In genomic region chr1:205477759-205478247, GRCh38 we compare ENCODE assay signal across 10 cellular contexts. TPM values are rescaled to one million over a fixed set of nuclear protein-coding genes. Genes with fewer than 3 reads are reported as not detected.
DNase-seq lines count a peak whose midpoint lies in the region; ATAC-seq, FAIRE-seq and TF ChIP-seq lines count a peak whose summit lies in the region.
"Had no signal": no experiment of that assay in that cellular context is flagged by ENCODE, and none has a peak within 500 bp of the region (broad histone marks: within the 10 kb centered on the region; RNA-seq: fewer than 3 reads in every experiment).

No MANE protein-coding gene starts in this region.

- H3K4me3 ChIP-seq in H1 (ENCODE audit: extremely low read depth in 1 of 4, insufficient read depth in 2 of 4, low read depth in 3 of 4, low read length in 4 of 4), result no peak overlapping the region
- no peak overlapping the region for H3K4me3 ChIP-seq in osteoblast (ENCODE audit: insufficient read depth, low read length)

- H2BK120ac ChIP-seq in H1 (replicated peaks; ENCODE audit: low read depth, low read length), result no peak overlapping the region

- H3K9me3 ChIP-seq in H1 (ENCODE audit: insufficient read depth in 2 of 2, low read depth in 1 of 2, low read length in 1 of 2), result 0 out of 4 replicates have a peak, but pooled peaks cover 0 to 5% of the 10 kb centered on the region in 2 experiments
- no peaks in the 10 kb centered on the region for H3K9me3 ChIP-seq in osteoblast (ENCODE audit: low read depth, low read length)

- no peak overlapping the region for H3K4me3 Mint-ChIP-seq in activated CD4-positive, alpha-beta T cell treated with anti-CD3 and anti-CD28 coated beads, Interleukin-2, amount 10 ng/mL, durations not matched to agents 7 days and 5 days
- H3K4me3 Mint-ChIP-seq: central memory CD8-positive, alpha-beta T cell had no signal

- H3K4me2 ChIP-seq in H1 (ENCODE audit: insufficient read depth in 1 of 2, low read depth in 2 of 2, low read length in 2 of 2) (no peak overlapping the region), osteoblast (ENCODE audit: insufficient read depth, low read length) (no peak overlapping the region)

- peak; percentile 38 for DNase-seq in GM03348 (ENCODE audit: low spot score)
- DNase-seq in NCI-H460 (ENCODE audit: extremely low read depth, low read depth), result peak; percentile 7
- DNase-seq in H1 (ENCODE audit: low read depth in 1 of 2, low spot score in 2 of 2), result no peak
- DNase-seq in osteoblast (ENCODE audit: insufficient read length, low spot score, missing footprints), result peak; percentile 85
- DNase-seq in KG1 (lab: John Stamatoyannopoulos, UW), result no peak
- no peak for DNase-seq in activated CD4-positive, alpha-beta T cell treated with anti-CD3 and anti-CD28 coated beads, Interleukin-2, amount 10 ng/mL, durations not matched to agents 7 days and 5 days
- DNase-seq in stimulated activated naive CD4-positive, alpha-beta T cell (lab: John Stamatoyannopoulos, UW), result no peak

- H4K8ac ChIP-seq in H1 (ENCODE audit: extremely low read depth, insufficient read depth, low read length), result no peak overlapping the region

- POLR2A ChIA-PET in H1 (lab: Charles Lee; ENCODE audit: partially characterized antibody), result interaction anchor here (0.7 to 2.2 kb wide), 4 partner anchors 11 to 45 kb away, joined by 3 to 5 read pairs (median 4); no protein-coding TSS in a partner anchor
- POLR2A ChIA-PET in activated CD4-positive, alpha-beta T cell treated with anti-CD3 and anti-CD28 coated beads, Interleukin-2, amount 10 ng/mL, durations not matched to agents 7 days and 5 days (lab: Charles Lee), result no interaction called here

- CTCF ChIA-PET in H1 (lab: Charles Lee; ENCODE audit: partially characterized antibody), result interaction anchor here (0.6 to 31.2 kb wide), 20 partner anchors 8 to 207 kb away, joined by 3 to 767 read pairs (median 4); partner anchors contain the start of gene BLACAT1
- CTCF ChIA-PET in activated CD4-positive, alpha-beta T cell treated with anti-CD3 and anti-CD28 coated beads, Interleukin-2, amount 10 ng/mL, durations not matched to agents 7 days and 5 days (lab: Charles Lee), result interaction anchor here (0.7 to 3.2 kb wide), 7 partner anchors 8 to 204 kb away, joined by 3 to 7 read pairs (median 4); no protein-coding TSS in a partner anchor

- no peak overlapping the region for H3K27ac Mint-ChIP-seq in activated CD4-positive, alpha-beta T cell treated with anti-CD3 and anti-CD28 coated beads, Interleukin-2, amount 10 ng/mL, durations not matched to agents 7 days and 5 days

- WGBS in H1 (ENCODE audit: extremely low coverage in 1 of 2, insufficient coverage in 1 of 2, insufficient read length in 1 of 2, insufficient replicate concordance in 2 of 2, low coverage in 1 of 2, low lambda C conversion rate in 2 of 2, missing lambda C conversion rate in 1 of 2), 2 experiments, result 79% methylated on average over 12 of the region's 12 CpGs; no CpG with 5 or more reads in 1 of the 2 experiments

- no peak overlapping the region for H3K23ac ChIP-seq in H1 (ENCODE audit: insufficient read length)

- peak overlapping the region; percentile 63; the same call in 1 of the 2 replicates for H2BK20ac ChIP-seq in H1 (ENCODE audit: low read length)

- TF ChIP-seq CTCF in H1 (IDR thresholded peaks at IDR 0.05; ENCODE audit: control extremely low read depth in 1 of 3, insufficient read depth in 1 of 3, low read depth in 1 of 3, low read length in 3 of 3) (no peak), osteoblast (IDR thresholded peaks at IDR 0.05; ENCODE audit: extremely low read depth, low read depth, low read length) (no peak)

- H3K36me3 ChIP-seq in H1 (ENCODE audit: control insufficient read depth in 2 of 4, insufficient read depth in 4 of 4, low read length in 3 of 4) (no peaks in the 10 kb centered on the region), osteoblast (ENCODE audit: insufficient read depth, low read length) (no peaks in the 10 kb centered on the region)

- no peaks in the 10 kb centered on the region for H3K79me1 ChIP-seq in H1 (ENCODE audit: low read depth, low read length)

- no peak overlapping the region for H4K5ac ChIP-seq in H1 (ENCODE audit: insufficient read length, low read depth, low read length)

- no peak overlapping the region for H3K56ac ChIP-seq in H1 (replicated peaks; ENCODE audit: insufficient read length, low read depth, low read length)

- H2AFZ ChIP-seq in H1 (ENCODE audit: low read length) (no peak overlapping the region), osteoblast (ENCODE audit: low read length) (no peak overlapping the region)

- H2AK5ac ChIP-seq in H1 (ENCODE audit: low read depth, low read length), result no peak overlapping the region

- no peak overlapping the region for H3K9ac ChIP-seq in H1 (replicated peaks in 1 of 4; ENCODE audit: extremely low read depth in 1 of 4, low read depth in 3 of 4, low read length in 3 of 4)

- H3K27ac ChIP-seq in H1 (ENCODE audit: low read depth, low read length) (no peak overlapping the region), osteoblast (ENCODE audit: low read depth, low read length) (no peak overlapping the region)
- H3K27ac ChIP-seq: HL-60 had no signal

- H3K4me1 ChIP-seq in H1 (replicated peaks in 1 of 4; ENCODE audit: control insufficient read depth in 3 of 4, insufficient read depth in 4 of 4, low read length in 3 of 4) (peaks cover 0 to 29% (median 19%) of the 10 kb centered on the region in 4 experiments; a peak in 6 of 7 replicates), osteoblast (ENCODE audit: insufficient read depth, low read length) (peaks cover 8% of the 10 kb centered on the region)

- H3K14ac ChIP-seq in H1 (ENCODE audit: insufficient read length), result no peak overlapping the region

- H2BK12ac ChIP-seq in H1 (ENCODE audit: low read depth, low read length), result peak overlapping the region; percentile 94; the same call in 1 of the 2 replicates

- H3K18ac ChIP-seq in H1 (ENCODE audit: extremely low read depth, low read length), result peak overlapping the region; percentile 88

- peak overlapping the region; percentile 81; the same call in 1 of the 2 replicates for H2BK5ac ChIP-seq in H1 (ENCODE audit: low read depth, low read length)

- peaks cover 18% of the 10 kb centered on the region for H3K9me3 Mint-ChIP-seq in activated CD4-positive, alpha-beta T cell treated with anti-CD3 and anti-CD28 coated beads, Interleukin-2, amount 10 ng/mL, durations not matched to agents 7 days and 5 days

- no peak for TF ChIP-seq RAD21 in H1 (IDR thresholded peaks at IDR 0.05 in 1 of 2, conservative IDR thresholded peaks at IDR 0.05 in 1 of 2; ENCODE audit: low read depth in 2 of 2, low read length in 2 of 2)

- TF ChIP-seq EP300 in H1 (IDR thresholded peaks at IDR 0.05; ENCODE audit: borderline replicate concordance in 1 of 2, low read depth in 2 of 2, low read length in 2 of 2), result no peak

- H3K23me2 ChIP-seq in H1 (ENCODE audit: low read depth, low read length), result peaks cover 4% of the 10 kb centered on the region

- TF ChIP-seq POLR2A in H1 (IDR thresholded peaks at IDR 0.05; ENCODE audit: control extremely low read depth in 1 of 2, low read depth in 2 of 2, low read length in 2 of 2), result no peak

- H3K27me3 ChIP-seq in H1 (replicated peaks in 1 of 4; ENCODE audit: control insufficient read depth in 3 of 4, extremely low read depth in 1 of 4, insufficient read depth in 3 of 4, low read length in 3 of 4), result peaks cover 0 to 2% (median 0%) of the 10 kb centered on the region in 4 experiments; a peak in 3 of 7 replicates
- H3K27me3 ChIP-seq in osteoblast (ENCODE audit: insufficient read depth, low read length), result peaks cover 29% of the 10 kb centered on the region

- H4K91ac ChIP-seq in H1 (replicated peaks; ENCODE audit: insufficient read length, low read length), result peak overlapping the region; percentile 11

- ATAC-seq in HG03159 (IDR thresholded peaks at IDR 0.05; ENCODE audit: unreplicated experiment), result no peak

- peaks cover 20% of the 10 kb centered on the region for H3K4me1 Mint-ChIP-seq in activated CD4-positive, alpha-beta T cell treated with anti-CD3 and anti-CD28 coated beads, Interleukin-2, amount 10 ng/mL, durations not matched to agents 7 days and 5 days

- peaks cover 0 to 3% of the 10 kb centered on the region in 2 experiments for H4K20me1 ChIP-seq in H1 (replicated peaks in 1 of 2; ENCODE audit: control insufficient read depth in 1 of 2, insufficient read depth in 2 of 2, low read length in 2 of 2)
- H4K20me1 ChIP-seq in osteoblast (ENCODE audit: insufficient read depth, low read length), result no peaks in the 10 kb centered on the region

- H3K4ac ChIP-seq in H1 (replicated peaks; ENCODE audit: insufficient read length, low read depth, low read length), result peak overlapping the region; percentile 13

- FAIRE-seq in H1 (lab: Jason Lieb, UNC), result no peak

- peak overlapping the region; percentile 99 for H2BK15ac ChIP-seq in H1 (ENCODE audit: low read length)

- H3K36me3 Mint-ChIP-seq in activated CD4-positive, alpha-beta T cell treated with anti-CD3 and anti-CD28 coated beads, Interleukin-2, amount 10 ng/mL, durations not matched to agents 7 days and 5 days (ENCODE audit: low read depth), result peaks cover 3% of the 10 kb centered on the region

- H3K79me2 ChIP-seq in H1 (ENCODE audit: control insufficient read depth in 1 of 2, insufficient read depth in 2 of 2, low read length in 2 of 2) (no peaks in the 10 kb centered on the region), osteoblast (ENCODE audit: insufficient read depth, low read length) (no peaks in the 10 kb centered on the region)

- peaks cover 41% of the 10 kb centered on the region for H3K27me3 Mint-ChIP-seq in activated CD4-positive, alpha-beta T cell treated with anti-CD3 and anti-CD28 coated beads, Interleukin-2, amount 10 ng/mL, durations not matched to agents 7 days and 5 days

RNA-seq across cellular contexts. Expression of gene BLACAT1, which starts 22.0 kb away (rescaled TPM):
- not detected in 2 replicates for total RNA-seq in NCI-H460 (2014; rRNA removed; shearing (Covaris generic))
- not detected in 2 replicates for polyA plus RNA-seq in NCI-H460 (2014; cell fraction: nucleus; rRNA removed)
- total RNA-seq in H1 (2021; fragmentation: NEBNext Ultra II Directional; extraction: Animal tissue kit (Norgen Biotek cat#: 25700)), result 3.5 and 3.8 TPM in 2 replicates
- polyA plus RNA-seq in H1 (2011; rRNA removed), result 6.3 and 10.5 TPM in 2 replicates
- polyA plus RNA-seq in H1 (2011; cell fraction: cytosol; rRNA removed), result 7.2 TPM
- polyA plus RNA-seq in H1 (2011; cell fraction: nucleus; rRNA removed), result 18.7 TPM
- polyA plus RNA-seq in H1 (2012, experiment 1 of 2), result 6.7 to 8.3 TPM (median 7.4 TPM) in 4 replicates
- 5.7 TPM for polyA plus RNA-seq in H1 (2012, experiment 2 of 2)
- 3.9 TPM for polyA plus RNA-seq in H1 (2013, experiment 1 of 2)
- polyA plus RNA-seq in H1 (2013, experiment 2 of 2), result 3.9 TPM
- 13.1 and 19.7 TPM in 2 replicates for polyA minus RNA-seq in H1 (2011; rRNA and poly(A)+ RNA removed)
- 4.6 TPM for polyA minus RNA-seq in H1 (2011; cell fraction: cytosol; rRNA and poly(A)+ RNA removed)
- 11.3 TPM for polyA minus RNA-seq in H1 (2011; cell fraction: nucleus; rRNA and poly(A)+ RNA removed)
- not detected in 2 replicates for total RNA-seq in osteoblast
- total RNA-seq in activated CD4-positive, alpha-beta T cell treated with anti-CD3 and anti-CD28 coated beads, Interleukin-2, amount 10 ng/mL, durations not matched to agents 7 days and 5 days, result under 1 TPM; 0.20 to 0.23 TPM

RNA-seq across cellular contexts. Expression of gene CDK18, which starts 26.7 kb away (rescaled TPM):
- 0.06 and 0.27 TPM in 2 replicates for total RNA-seq in NCI-H460 (2014; rRNA removed; shearing (Covaris generic))
- 0.56 and 0.84 TPM in 2 replicates for polyA plus RNA-seq in NCI-H460 (2014; cell fraction: nucleus; rRNA removed)
- 40.9 and 44.0 TPM in 2 replicates for total RNA-seq in H1 (2021; fragmentation: NEBNext Ultra II Directional; extraction: Animal tissue kit (Norgen Biotek cat#: 25700))
- 31.2 and 50.3 TPM in 2 replicates for polyA plus RNA-seq in H1 (2011; rRNA removed)
- polyA plus RNA-seq in H1 (2011; cell fraction: cytosol; rRNA removed), result 19.7 TPM
- 102 TPM for polyA plus RNA-seq in H1 (2011; cell fraction: nucleus; rRNA removed)
- 35.9 to 57.1 TPM (median 46.6 TPM) in 4 replicates for polyA plus RNA-seq in H1 (2012, experiment 1 of 2)
- polyA plus RNA-seq in H1 (2012, experiment 2 of 2), result 29.8 TPM
- polyA plus RNA-seq in H1 (2013, experiment 1 of 2), result 31.5 TPM
- polyA plus RNA-seq in H1 (2013, experiment 2 of 2), result 31.7 TPM
- 37.0 and 48.0 TPM in 2 replicates for polyA minus RNA-seq in H1 (2011; rRNA and poly(A)+ RNA removed)
- 25.8 TPM for polyA minus RNA-seq in H1 (2011; cell fraction: cytosol; rRNA and poly(A)+ RNA removed)
- 61.8 TPM for polyA minus RNA-seq in H1 (2011; cell fraction: nucleus; rRNA and poly(A)+ RNA removed)
- total RNA-seq in osteoblast, result 0.29 and 0.72 TPM in 2 replicates
- total RNA-seq in activated CD4-positive, alpha-beta T cell treated with anti-CD3 and anti-CD28 coated beads, Interleukin-2, amount 10 ng/mL, durations not matched to agents 7 days and 5 days, result 1 to 10 TPM; 2.9 to 3.5 TPM

RNA-seq across cellular contexts. Expression of gene LEMD1, which starts 55.9 kb away (rescaled TPM):
- total RNA-seq in NCI-H460 (2014; rRNA removed; shearing (Covaris generic)), result not detected in 2 replicates
- polyA plus RNA-seq in NCI-H460 (2014; cell fraction: nucleus; rRNA removed), result not detected in 2 replicates
- 9.7 and 10.5 TPM in 2 replicates for total RNA-seq in H1 (2021; fragmentation: NEBNext Ultra II Directional; extraction: Animal tissue kit (Norgen Biotek cat#: 25700))
- polyA plus RNA-seq in H1 (2011; rRNA removed), result 10.0 and 10.8 TPM in 2 replicates
- 10.9 TPM for polyA plus RNA-seq in H1 (2011; cell fraction: cytosol; rRNA removed)
- polyA plus RNA-seq in H1 (2011; cell fraction: nucleus; rRNA removed), result 23.6 TPM
- 10.3 to 15.4 TPM (median 12.6 TPM) in 4 replicates for polyA plus RNA-seq in H1 (2012, experiment 1 of 2)
- polyA plus RNA-seq in H1 (2012, experiment 2 of 2), result 7.8 TPM
- 6.0 TPM for polyA plus RNA-seq in H1 (2013, experiment 1 of 2)
- polyA plus RNA-seq in H1 (2013, experiment 2 of 2), result 5.7 TPM
- polyA minus RNA-seq in H1 (2011; rRNA and poly(A)+ RNA removed), result 14.7 and 17.6 TPM in 2 replicates
- polyA minus RNA-seq in H1 (2011; cell fraction: cytosol; rRNA and poly(A)+ RNA removed), result 13.7 TPM
- polyA minus RNA-seq in H1 (2011; cell fraction: nucleus; rRNA and poly(A)+ RNA removed), result 13.6 TPM
- not detected in 2 replicates for total RNA-seq in osteoblast
- total RNA-seq in activated CD4-positive, alpha-beta T cell treated with anti-CD3 and anti-CD28 coated beads, Interleukin-2, amount 10 ng/mL, durations not matched to agents 7 days and 5 days, result under 1 TPM; 0.52 to 0.64 TPM

Comparison
In these comparisons a context has a peak if more than half of its experiments do, and no peak if none do; other contexts are left out.
1. DNase-seq: peak in GM03348 (single experiment), NCI-H460 (single experiment) and osteoblast (single experiment); none in H1 (0 of 2), KG1 (single experiment), activated CD4-positive, alpha-beta T cell treated with anti-CD3 and anti-CD28 coated beads, Interleukin-2, amount 10 ng/mL, durations not matched to agents 7 days and 5 days (single experiment) and stimulated activated naive CD4-positive, alpha-beta T cell (0 of 6).